8 cellular contexts compared by ENCODE assay signal in the genomic region with DNA sequence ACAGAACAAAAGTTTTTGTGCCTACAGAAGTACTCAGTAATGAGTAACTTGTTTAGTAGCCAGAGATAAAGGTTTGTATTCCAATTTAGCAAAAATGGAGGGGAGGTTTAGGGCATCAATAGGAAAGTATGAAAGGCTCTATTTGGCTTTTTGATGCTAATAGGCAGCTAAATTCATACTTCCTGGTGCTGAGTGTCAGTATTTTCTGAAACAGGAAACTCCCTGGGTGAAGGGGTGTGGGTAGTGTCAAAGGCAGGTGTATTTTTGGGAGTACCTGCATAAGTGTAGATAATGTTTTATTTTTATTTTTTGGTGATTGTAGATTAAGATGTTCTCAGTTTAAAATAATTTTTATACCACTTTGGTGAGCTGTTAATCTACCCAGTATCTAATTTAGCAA. TPM values are rescaled to one million over a fixed set of nuclear protein-coding genes. Genes with fewer than 3 reads are reported as not detected.
DNase-seq lines count a peak whose midpoint lies in the region; ATAC-seq and TF ChIP-seq lines count a peak whose summit lies in the region.

No MANE protein-coding gene starts in this region.

- no peak overlapping the region for H3K4me2 ChIP-seq in HCT116 (ENCODE audit: low read length)

- CTCF ChIA-PET in HCT116 (lab: Charles Lee): interaction anchor here (0.7 kb wide), 1 partner anchor 17 kb away, joined by 3 read pairs; no protein-coding TSS in a partner anchor

- H3K4me1 Mint-ChIP-seq in natural killer cell treated with Interleukin-12 subunit alpha and Interleukin-12 subunit beta and Interleukin-15 and Interleukin-18, amount 100 ng/mL, for 72 hours (ENCODE audit: low read depth in 2 of 2): peaks cover 42 to 48% of the 10 kb centered on the region in 2 donors

- H3K27me3 Mint-ChIP-seq in natural killer cell treated with Interleukin-12 subunit alpha and Interleukin-12 subunit beta and Interleukin-15 and Interleukin-18, amount 100 ng/mL, for 72 hours: no peaks in the 10 kb centered on the region

- no peak for TF ChIP-seq RAD21 in HCT116 (IDR thresholded peaks at IDR 0.05; ENCODE audit: low read depth)

- H3K9me2 ChIP-seq in HCT116 (ENCODE audit: insufficient read depth): no peaks in the 10 kb centered on the region

- H3K36me3 ChIP-seq in HCT116 (ENCODE audit: control insufficient read depth in 1 of 2, insufficient read depth in 2 of 2, low read length in 2 of 2) (peaks cover 0 to 2% of the 10 kb centered on the region in 2 experiments; a peak in 1 of 4 replicates), esophagus squamous epithelium (no peaks in the 10 kb centered on the region)

- H3K27ac ChIP-seq in HCT116 (ENCODE audit: low read depth, low read length) (no peak overlapping the region), esophagus squamous epithelium (peak overlapping the region in 2 of 4 donors; percentile 72 to 73)

- no peaks in the 10 kb centered on the region for H3K36me3 Mint-ChIP-seq in natural killer cell treated with Interleukin-12 subunit alpha and Interleukin-12 subunit beta and Interleukin-15 and Interleukin-18, amount 100 ng/mL, for 72 hours

- no peaks in the 10 kb centered on the region for H4K20me1 ChIP-seq in HCT116 (ENCODE audit: insufficient read depth)

- POLR2A ChIA-PET in HCT116 (lab: Charles Lee): no interaction called here

- H2AFZ ChIP-seq in HCT116 (ENCODE audit: low read depth, low read length, poor library complexity, severe bottlenecking): peak overlapping the region; percentile 84

- H3K4me3 ChIP-seq in HCT116 (replicated peaks in 1 of 2; ENCODE audit: low read depth in 1 of 2, low read length in 2 of 2): no peak overlapping the region
- H3K4me3 ChIP-seq in esophagus squamous epithelium: no peak overlapping the region

- BruUV-seq in HCT116 (replicated peaks; lab: Mats Ljungman, UMichigan): no TSS peak

- peaks cover 13 to 52% of the 10 kb centered on the region in 2 experiments for H3K4me1 ChIP-seq in HCT116 (ENCODE audit: control insufficient read depth in 1 of 2, insufficient read depth in 2 of 2, low read length in 2 of 2)
- H3K4me1 ChIP-seq in esophagus squamous epithelium: peaks cover 3 to 42% (median 5%) of the 10 kb centered on the region in 3 donors

- intact Hi-C loops in HCT116 (cut with micrococcal nuclease): no loop called here
- intact Hi-C loops in esophagus squamous epithelium (cut with DNase I): no loop called here

- ATAC-seq in GM18867 (IDR thresholded peaks at IDR 0.05; ENCODE audit: unreplicated experiment): peak; percentile 45
- ATAC-seq in HCT116: no peak
- no peak for ATAC-seq in natural killer cell treated with Interleukin-12 subunit alpha and Interleukin-12 subunit beta and Interleukin-15 and Interleukin-18, amount 100 ng/mL, for 72 hours

- DNase-seq in HCT116 (ENCODE audit: low read depth, low spot score): no peak
- DNase-seq in NOMO-1 treated with DMSO at 0.1 percent for 48 hours (lab: John Stamatoyannopoulos, UW; ENCODE audit: unreplicated experiment): peak; percentile 20
- DNase-seq in natural killer cell treated with Interleukin-12 subunit alpha and Interleukin-12 subunit beta and Interleukin-15 and Interleukin-18, amount 100 ng/mL, for 72 hours (ENCODE audit: low spot score): no peak
- no peak for DNase-seq in middle frontal gyrus (ENCODE audit: extremely low spot score, low spot score)
- DNase-seq in activated gamma-delta T cell treated with Interleukin-2 at 50 U/mL for 16 hours: no peak
- DNase-seq in stimulated activated CD4-positive, alpha-beta T cell treated with anti-CD3 and anti-CD28 coated beads, Interleukin-12 subunit alpha, Interleukin-12 subunit beta, amount 100 ng/mL, for 4 hours: no peak
- DNase-seq in esophagus squamous epithelium (lab: John Stamatoyannopoulos, UW): no peak

- no peak for TF ChIP-seq CTCF in HCT116 (IDR thresholded peaks at IDR 0.05 in 2 of 3, conservative IDR thresholded peaks at IDR 0.05 in 1 of 3; ENCODE audit: borderline replicate concordance in 1 of 3, insufficient read depth in 1 of 3, low read depth in 2 of 3, low read length in 2 of 3)
- no peak for TF ChIP-seq CTCF in esophagus squamous epithelium (IDR thresholded peaks at IDR 0.05)

- H3K27me3 ChIP-seq in HCT116 (ENCODE audit: insufficient read depth, low read length) (no peaks in the 10 kb centered on the region), esophagus squamous epithelium (no peaks in the 10 kb centered on the region)

- no peaks in the 10 kb centered on the region for H3K79me2 ChIP-seq in HCT116 (ENCODE audit: insufficient read depth, low read length)

- H3K4me3 Mint-ChIP-seq in natural killer cell treated with Interleukin-12 subunit alpha and Interleukin-12 subunit beta and Interleukin-15 and Interleukin-18, amount 100 ng/mL, for 72 hours: peak overlapping the region; percentile 54

- RAD21 ChIA-PET in HCT116 (lab: Charles Lee; ENCODE audit: low non-redundant PET in 1 of 2, low total read pairs in 2 of 2, uncharacterized antibody in 2 of 2, unreplicated experiment in 2 of 2): no interaction called here

- peak overlapping the region; percentile 48 to 90 for H3K27ac Mint-ChIP-seq in natural killer cell treated with Interleukin-12 subunit alpha and Interleukin-12 subunit beta and Interleukin-15 and Interleukin-18, amount 100 ng/mL, for 72 hours

- H3K9me3 Mint-ChIP-seq in natural killer cell treated with Interleukin-12 subunit alpha and Interleukin-12 subunit beta and Interleukin-15 and Interleukin-18, amount 100 ng/mL, for 72 hours: no peaks in the 10 kb centered on the region

- no peaks in the 10 kb centered on the region for H3K9me3 ChIP-seq in HCT116 (ENCODE audit: control insufficient read depth in 1 of 2, insufficient read depth in 1 of 2, low read depth in 1 of 2, low read length in 2 of 2)
- no peaks in the 10 kb centered on the region for H3K9me3 ChIP-seq in esophagus squamous epithelium

- TF ChIP-seq POLR2A in HCT116 (IDR thresholded peaks at IDR 0.05; ENCODE audit: borderline replicate concordance, extremely low read depth, insufficient read depth, insufficient read length) (no peak), esophagus squamous epithelium (IDR thresholded peaks at IDR 0.05) (no peak)

- H3K9ac ChIP-seq in HCT116 (ENCODE audit: low read length): no peak overlapping the region

TF ChIP-seq in HCT116, 20 proteins besides CTCF, POLR2A, EP300 and RAD21:
- TF ChIP-seq TCF7L2 (IDR thresholded peaks at IDR 0.05; ENCODE audit: borderline replicate concordance, extremely low read depth, insufficient read depth, insufficient read length) (no peak), POLR2AphosphoS5 (IDR thresholded peaks at IDR 0.05; ENCODE audit: low read depth, low read length) (no peak), EGR1 (IDR thresholded peaks at IDR 0.05; ENCODE audit: low read depth) (no peak), ZFX (IDR thresholded peaks at IDR 0.05) (no peak), EZH2phosphoT487 (IDR thresholded peaks at IDR 0.05; ENCODE audit: borderline replicate concordance) (no peak), CEBPB (IDR thresholded peaks at IDR 0.05; ENCODE audit: low read depth) (no peak), CBX3 (IDR thresholded peaks at IDR 0.05; ENCODE audit: low read depth) (no peak), JUND (IDR thresholded peaks at IDR 0.05) (no peak), YY1 (IDR thresholded peaks at IDR 0.05; ENCODE audit: extremely low read depth, insufficient replicate concordance, low read depth, low read length) (no peak), EZH2 (IDR thresholded peaks at IDR 0.05) (no peak)
- TF ChIP-seq, protein P1, sequence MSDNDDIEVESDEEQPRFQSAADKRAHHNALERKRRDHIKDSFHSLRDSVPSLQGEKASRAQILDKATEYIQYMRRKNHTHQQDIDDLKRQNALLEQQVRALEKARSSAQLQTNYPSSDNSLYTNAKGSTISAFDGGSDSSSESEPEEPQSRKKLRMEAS (IDR thresholded peaks at IDR 0.05): no peak

RNA-seq across cellular contexts. Expression of a gene that starts 29.3 kb away (rescaled TPM):
- total RNA-seq in HCT116 (2021; ENCODE audit: unreplicated experiment): 0.61 TPM
- 0.39 and 1.0 TPM in 2 replicates for polyA plus RNA-seq in HCT116 (2012)
- not detected for total RNA-seq in natural killer cell treated with Interleukin-12 subunit alpha and Interleukin-12 subunit beta and Interleukin-15 and Interleukin-18, amount 100 ng/mL, for 72 hours
- 10 to 100 TPM in 1 of 4 donors, not detected in 3; 35.8 TPM for total RNA-seq in esophagus squamous epithelium
